ENCODE assay signal across 17 cellular contexts in the genomic region with DNA sequence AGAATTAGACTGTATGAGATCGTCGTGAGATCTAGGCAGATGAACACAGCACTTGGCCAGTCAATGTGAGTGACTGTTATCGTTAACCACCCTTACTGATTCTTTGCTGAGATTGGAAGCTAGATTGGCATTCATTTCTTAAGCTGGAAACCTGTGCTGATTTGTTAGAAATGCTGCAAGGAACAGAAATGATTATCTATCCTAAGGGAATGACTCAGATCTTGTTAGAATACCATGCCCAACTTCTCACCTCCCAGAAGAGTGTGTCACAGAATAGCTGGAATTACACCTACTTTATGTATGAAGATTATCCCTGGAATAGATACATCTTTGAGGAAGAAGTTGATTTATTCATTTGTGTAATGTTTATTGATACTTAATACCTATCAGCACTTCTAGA.
"Had no signal": no experiment of that assay in that cellular context is flagged by ENCODE, and none has a peak within 500 bp of the region (broad histone marks: within the 10 kb centered on the region; RNA-seq: fewer than 3 reads in every experiment).

No MANE protein-coding gene starts in this region.

- H3K9me3 ChIP-seq: left ventricle myocardium inferior had no signal

- H3K4me2 ChIP-seq: hepatocyte had no signal

- H2AFZ ChIP-seq: hepatocyte, parathyroid adenoma had no signal

- H3K27ac ChIP-seq: hepatocyte, left ventricle myocardium inferior, parathyroid adenoma had no signal

- H3K4me3 ChIP-seq: hepatocyte, left ventricle myocardium inferior had no signal

- H3K27me3 ChIP-seq: hepatocyte had no signal

- H3K4me1 ChIP-seq: parathyroid adenoma had no signal

- DNase-seq: activated CD4-positive, alpha-beta T cell treated with anti-CD3 and anti-CD28 coated beads, Interleukin-2, amount 50 U/mL, for 1 hour; activated CD8-positive, alpha-beta memory T cell treated with anti-CD3 and anti-CD28 coated beads, Interleukin-2, amount 50 U/mL, for 4 hours; activated naive CD4-positive, alpha-beta T cell treated with anti-CD3 and anti-CD28 coated beads for 36 hours; activated T-cell treated with anti-CD3 and anti-CD28 coated beads, Interleukin-2, amount 50 U/mL, for 4 hours; anterior cingulate cortex; cerebellar nuclear complex; cortex of kidney; left ventricle myocardium inferior; stimulated activated CD4-positive, alpha-beta T cell treated with anti-CD3 and anti-CD28 coated beads, Interleukin-12 subunit alpha, Interleukin-12 subunit beta, amount 100 ng/mL, for 4 hours; stimulated activated CD4-positive, alpha-beta T cell treated with anti-CD3 and anti-CD28 coated beads, Interleukin-1b, Interleukin-23, amount 100 ng/mL, for 48 hours; stimulated activated CD8-positive, alpha-beta memory T cell treated with anti-CD3 and anti-CD28 coated beads, Interleukin-4, amount 100 ng/mL, for 48 hours; stimulated activated naive CD4-positive, alpha-beta T cell; T-helper 1 cell; T-helper 9 cell had no signal

- ATAC-seq: activated CD4-positive, CD25-positive, alpha-beta regulatory T cell treated with anti-CD3 and anti-CD28 coated beads, Interleukin-2, amount 50 U/mL, for 24 hours; activated T-cell treated with anti-CD3 and anti-CD28 coated beads, Interleukin-2, amount 50 U/mL, for 4 hours had no signal

- H3K9ac ChIP-seq: parathyroid adenoma had no signal

- H3K79me2 ChIP-seq: parathyroid adenoma had no signal

- H3K36me3 ChIP-seq: left ventricle myocardium inferior had no signal
